ENCODE assay signal across 7 cellular contexts in genomic region chr14:73752297-73752992, GRCh38. TPM values are rescaled to one million over a fixed set of nuclear protein-coding genes. Genes with fewer than 3 reads are reported as not detected.
A peak's percentile ranks its signal among the peaks of the same experiment; 100 is the strongest.
DNase-seq lines count a peak whose midpoint lies in the region; ATAC-seq and TF ChIP-seq lines count a peak whose summit lies in the region.

No MANE protein-coding gene starts in this region.

- TF ChIP-seq POLR2A in Peyer's patch (IDR thresholded peaks at IDR 0.05) (no peak), thyroid gland (IDR thresholded peaks at IDR 0.05) (no peak)

- DNase-seq in Peyer's patch (peak; percentile 55 to 78 (median 74)), cardiac fibroblast (ENCODE audit: low read depth in 2 of 2) (peak; percentile 35 to 87), thyroid gland (peak; percentile 90 to 95), NCI-H1048 (lab: John Stamatoyannopoulos, UW) (no peak)

- TF ChIP-seq CTCF in GM12873 (IDR thresholded peaks at IDR 0.05; ENCODE audit: insufficient read depth, low read depth, low read length, missing control alignments), result peak; percentile 57
- peak in 4 of 6 experiments; percentile 10 to 46 (median 34) for TF ChIP-seq CTCF in Peyer's patch (IDR thresholded peaks at IDR 0.05)
- TF ChIP-seq CTCF in cardiac fibroblast (IDR thresholded peaks at IDR 0.05; ENCODE audit: low read depth, low read length), result peak; percentile 20
- no peak for TF ChIP-seq CTCF in liver (IDR thresholded peaks at IDR 0.05; ENCODE audit: low read depth, low read length, missing input control)
- TF ChIP-seq CTCF in thyroid gland (IDR thresholded peaks at IDR 0.05), result peak in 4 of 6 experiments; percentile 23 to 39 (median 28)

- 54% methylated on average over 7 of the region's 7 CpGs for WGBS in liver
- WGBS in thyroid gland, 2 donors, result 30 to 40% methylated on average over 7 of the region's 7 CpGs

- H3K36me3 ChIP-seq in Peyer's patch, result no peaks in the 10 kb centered on the region
- peaks cover 0 to 3% (median 0%) of the 10 kb centered on the region in 4 donors for H3K36me3 ChIP-seq in liver (ENCODE audit: control insufficient read depth in 4 of 4, insufficient read depth in 3 of 4, low read depth in 1 of 4, low read length in 3 of 4)
- H3K36me3 ChIP-seq in thyroid gland, result no peaks in the 10 kb centered on the region

- intact Hi-C loops in thyroid gland (cut with DNase I), result no loop called here

- peak; percentile 5 to 23 for TF ChIP-seq RAD21 in liver (IDR thresholded peaks at IDR 0.05)

- H3K4me3 ChIP-seq in Peyer's patch (no peak overlapping the region), cardiac fibroblast (replicated peaks in 1 of 2; ENCODE audit: low read depth in 2 of 2, low read length in 2 of 2) (no peak overlapping the region), liver (ENCODE audit: low read depth in 1 of 3, low read length in 3 of 3) (no peak overlapping the region), thyroid gland (replicated peaks in 1 of 3) (no peak overlapping the region)

- no peak overlapping the region for H3K9ac ChIP-seq in liver (ENCODE audit: low read depth in 1 of 2, low read length in 2 of 2)

- no peak for ATAC-seq in activated CD4-positive, CD25-positive, alpha-beta regulatory T cell treated with anti-CD3 and anti-CD28 coated beads, Interleukin-2, amount 50 U/mL, for 24 hours

- H3K9me3 ChIP-seq in Peyer's patch, result no peaks in the 10 kb centered on the region
- H3K9me3 ChIP-seq in liver (ENCODE audit: control insufficient read depth in 4 of 4, low read length in 3 of 4), result no peaks in the 10 kb centered on the region
- no peaks in the 10 kb centered on the region for H3K9me3 ChIP-seq in thyroid gland

- peak overlapping the region; percentile 96 to 100 (median 98) for H3K27ac ChIP-seq in Peyer's patch
- peak overlapping the region; percentile 89 to 94 for H3K27ac ChIP-seq in liver (ENCODE audit: low read depth in 1 of 2, low read length in 2 of 2)
- H3K27ac ChIP-seq in thyroid gland, result peak overlapping the region; percentile 88 to 99 (median 90)

- H3K27me3 ChIP-seq in Peyer's patch (no peaks in the 10 kb centered on the region), liver (ENCODE audit: control insufficient read depth in 4 of 4, insufficient read depth in 4 of 4, low read length in 3 of 4) (no peaks in the 10 kb centered on the region), thyroid gland (no peaks in the 10 kb centered on the region)

- peaks cover 47 to 99% (median 79%) of the 10 kb centered on the region in 4 donors for H3K4me1 ChIP-seq in Peyer's patch
- H3K4me1 ChIP-seq in liver (ENCODE audit: control insufficient read depth in 4 of 4, insufficient read depth in 4 of 4, low read length in 3 of 4), result peaks cover 54 to 90% (median 75%) of the 10 kb centered on the region in 4 donors
- H3K4me1 ChIP-seq in thyroid gland, result peaks cover 84 to 95% of the 10 kb centered on the region in 2 donors

TF ChIP-seq in liver, 16 proteins besides CTCF, POLR2A, EP300 and RAD21:
- TF ChIP-seq ATF3 (IDR thresholded peaks at IDR 0.05) (no peak), HNF4A (conservative IDR thresholded peaks at IDR 0.05) (peak; percentile 38 to 57), YY1 (IDR thresholded peaks at IDR 0.05) (peak; percentile 26), ZBTB33 (IDR thresholded peaks at IDR 0.05) (no peak), MAX (IDR thresholded peaks at IDR 0.05) (peak; percentile 57), SP1 (IDR thresholded peaks at IDR 0.05) (peak; percentile 15), RXRA (IDR thresholded peaks at IDR 0.05) (peak in 1 of 2 donors; percentile 61), FOXA1 (IDR thresholded peaks at IDR 0.05) (peak; percentile 19), FOXA2 (IDR thresholded peaks at IDR 0.05) (peak; percentile 50), HNF4G (IDR thresholded peaks at IDR 0.05) (no peak)

RNA-seq across cellular contexts. Expression of gene PNMA1, which starts 38.3 kb away (rescaled TPM):
- total RNA-seq in Peyer's patch (10 to 100 TPM in 1 of 4 donors, 1 to 10 TPM in 3; 4.4 to 11.6 (median 7.0) TPM), liver (10 to 100 TPM in 1 of 2 donors, 1 to 10 TPM in 1; 2.3 to 10.4 TPM), thyroid gland (10 to 100 TPM; 21.7 to 27.7 (median 24.7) TPM)
- polyA plus RNA-seq in liver, result 1 to 10 TPM; 2.8 to 4.0 TPM
